29 cellular contexts compared by ENCODE assay signal in the genomic region with DNA sequence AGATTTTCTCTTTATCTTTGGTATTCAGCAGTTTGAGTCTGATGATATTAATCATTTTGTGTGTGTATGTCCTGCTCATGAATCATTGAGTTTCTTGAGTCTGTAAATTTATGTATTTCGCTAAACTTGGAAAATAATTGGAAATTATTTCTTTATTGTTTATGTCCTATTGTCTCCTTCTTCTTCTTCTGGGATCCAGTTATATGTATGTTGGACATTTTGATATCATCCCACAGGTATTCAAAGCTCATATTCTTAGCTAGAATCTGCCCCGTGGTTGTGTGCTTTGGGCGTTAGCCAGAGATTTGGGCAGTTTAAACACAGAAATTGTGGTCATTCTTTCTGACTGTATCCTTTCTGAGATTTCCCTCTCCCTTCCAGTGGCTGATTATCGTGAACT.
"Had no signal": no experiment of that assay in that cellular context is flagged by ENCODE, and none has a peak within 500 bp of the region (broad histone marks: within the 10 kb centered on the region; RNA-seq: fewer than 3 reads in every experiment).

No MANE protein-coding gene starts in this region.

- H3K4me3 Mint-ChIP-seq: immature natural killer cell; naive thymus-derived CD8-positive, alpha-beta T cell; nephron; neural crest cell; stimulated activated naive B cell treated with anti-CD40 and anti-IgM and Interleukin-4, amounts not matched to agents 10 μg/mL and 1 μg/mL and 100 μg/mL, for 72 hours had no signal

- H3K36me3 Mint-ChIP-seq: immature natural killer cell had no signal

- H3K27ac Mint-ChIP-seq: immature natural killer cell; naive thymus-derived CD8-positive, alpha-beta T cell; nephron; stimulated activated naive B cell treated with anti-CD40 and anti-IgM and Interleukin-4, amounts not matched to agents 10 μg/mL and 1 μg/mL and 100 μg/mL, for 72 hours had no signal

- H3K4me1 Mint-ChIP-seq: immature natural killer cell; naive thymus-derived CD8-positive, alpha-beta T cell; nephron; neural crest cell; stimulated activated naive B cell treated with anti-CD40 and anti-IgM and Interleukin-4, amounts not matched to agents 10 μg/mL and 1 μg/mL and 100 μg/mL, for 72 hours had no signal

- DNase-seq: immature natural killer cell; kidney; left colon; left lung; lower lobe of right lung; mammary epithelial cell; mesenchymal stem cell; naive thymus-derived CD8-positive, alpha-beta T cell; nucleus accumbens; pancreas; posterior cingulate gyrus; retina; right cardiac atrium; stimulated activated CD4-positive, alpha-beta T cell treated with anti-CD3 and anti-CD28 coated beads, Interleukin-12 subunit alpha, Interleukin-12 subunit beta, amount 100 ng/mL, for 4 hours; stimulated activated CD4-positive, alpha-beta T cell treated with anti-CD3 and anti-CD28 coated beads, Interleukin-15, amount 100 ng/mL, for 24 hours; stimulated activated CD4-positive, alpha-beta T cell treated with anti-CD3 and anti-CD28 coated beads, Interleukin-2, amount 100 ng/mL, for 24 hours; stimulated activated CD4-positive, alpha-beta T cell treated with anti-CD3 and anti-CD28 coated beads, Interleukin-4, amount 100 ng/mL, for 1 hour; stimulated activated naive B cell treated with anti-CD40 and anti-IgM and Interleukin-4, amounts not matched to agents 10 μg/mL and 1 μg/mL and 100 μg/mL, for 72 hours; stimulated activated naive CD8-positive, alpha-beta T cell treated with anti-CD3 and anti-CD28 coated beads, Interleukin-15, Interleukin-2, amounts not matched to agents 100 U/mL and 50 U/mL, for 24 hours; stomach; testis; thyroid gland; transverse colon; upper lobe of left lung had no signal

- H3K9me3 Mint-ChIP-seq: neural crest cell had no signal

- H3K4me3 ChIP-seq: left lung, lower lobe of right lung, pancreas, prostate gland, skin epidermis, stomach, testis, thyroid gland, transverse colon, upper lobe of left lung, vagina had no signal
